Comparison of ENCODE assay signal across 8 cellular contexts in genomic region chr13:32905063-32905863, GRCh38.
DNase-seq lines count a peak whose midpoint lies in the region; ATAC-seq and TF ChIP-seq lines count a peak whose summit lies in the region.

No MANE protein-coding gene starts in this region.

- peak; percentile 45 for DNase-seq in DMS79 treated with DMSO at 0.1 percent for 48 hours (lab: John Stamatoyannopoulos, UW)
- DNase-seq in GM20000 (ENCODE audit: low spot score) = peak; percentile 25
- DNase-seq in MV-4-11 (lab: John Stamatoyannopoulos, UW) = peak; percentile 55
- no peak for DNase-seq in dorsolateral prefrontal cortex
- no peak for DNase-seq in progenitor cell of endocrine pancreas (ENCODE audit: low spot score, unreplicated experiment)
- DNase-seq in DMS53 treated with DMSO at 0.1 percent for 48 hours (lab: John Stamatoyannopoulos, UW; ENCODE audit: unreplicated experiment) = no peak
- DNase-seq in Right ventricle myocardium superior = no peak

- peaks cover 3% of the 10 kb centered on the region for H3K9me3 Mint-ChIP-seq in progenitor cell of endocrine pancreas (ENCODE audit: low read depth)

- no peaks in the 10 kb centered on the region for H3K27me3 Mint-ChIP-seq in progenitor cell of endocrine pancreas

- H3K4me3 Mint-ChIP-seq in progenitor cell of endocrine pancreas (ENCODE audit: low read depth) = no peak overlapping the region

- TF ChIP-seq CTCF in GM20000 (IDR thresholded peaks at IDR 0.05; ENCODE audit: extremely low read depth, missing control alignments) (no peak), dorsolateral prefrontal cortex (IDR thresholded peaks at IDR 0.05 in 54 of 56, conservative IDR thresholded peaks at IDR 0.05 in 2 of 56; ENCODE audit: low read depth in 1 of 56, partially characterized antibody in 56 of 56) (no peak), progenitor cell of endocrine pancreas (IDR thresholded peaks at IDR 0.05; ENCODE audit: unreplicated experiment) (no peak)

- H3K4me3 ChIP-seq in dorsolateral prefrontal cortex = no peak overlapping the region

- ATAC-seq in HG03460 (IDR thresholded peaks at IDR 0.05; ENCODE audit: unreplicated experiment) (no peak), Right ventricle myocardium superior (ENCODE audit: poor library complexity) (no peak)

- no peaks in the 10 kb centered on the region for H3K4me1 Mint-ChIP-seq in progenitor cell of endocrine pancreas (ENCODE audit: low read depth)

- no peak overlapping the region for H3K27ac Mint-ChIP-seq in progenitor cell of endocrine pancreas

- peak overlapping the region in 53 of 59 donors; percentile 1 to 82 (median 59) for H3K27ac ChIP-seq in dorsolateral prefrontal cortex

- intact Hi-C loops in dorsolateral prefrontal cortex (cut with DNase I) (no loop called here), Right ventricle myocardium superior (cut with DNase I) (no loop called here)

- H3K27me3 ChIP-seq in dorsolateral prefrontal cortex = no peaks in the 10 kb centered on the region

- no peaks in the 10 kb centered on the region for H3K36me3 Mint-ChIP-seq in progenitor cell of endocrine pancreas (ENCODE audit: insufficient read depth)

Comparison
In these comparisons a context has a peak if more than half of its experiments do, and no peak if none do; other contexts are left out.
1. DNase-seq: peak in DMS79 treated with DMSO at 0.1 percent for 48 hours (single experiment), GM20000 (single experiment) and MV-4-11 (single experiment); none in dorsolateral prefrontal cortex (0 of 10), progenitor cell of endocrine pancreas (single experiment), DMS53 treated with DMSO at 0.1 percent for 48 hours (single experiment) and Right ventricle myocardium superior (single experiment).